Comparison of ENCODE assay signal across 8 cellular contexts in genomic region chr6:45421700-45422540, GRCh38. TPM values are rescaled to one million over a fixed set of nuclear protein-coding genes. Genes with fewer than 3 reads are reported as not detected.
DNase-seq lines count a peak whose midpoint lies in the region; TF ChIP-seq lines count a peak whose summit lies in the region.

No MANE protein-coding gene starts in this region.

- H3K36me3 ChIP-seq in neural progenitor cell (no peaks in the 10 kb centered on the region), tibial artery (no peaks in the 10 kb centered on the region)

- H3F3A ChIP-seq in neural progenitor cell (ENCODE audit: low read depth): peaks cover 5% of the 10 kb centered on the region

- intact Hi-C loops in tibial artery (cut with DNase I; ENCODE audit: low total_unique reads): loop anchor here (5.0 kb wide), 1 partner anchor 45 kb away; the partner anchor contains the start of gene SUPT3H

- no peaks in the 10 kb centered on the region for H3K36me3 Mint-ChIP-seq in neural progenitor cell

- no peaks in the 10 kb centered on the region for H3K9me3 Mint-ChIP-seq in neural progenitor cell

- H3K4me3 ChIP-seq in neural progenitor cell (peak overlapping the region; percentile 63), tibial artery (peak overlapping the region; percentile 52 to 59)

- peak overlapping the region; percentile 94 for H3K4me2 ChIP-seq in neural progenitor cell

- H3K9ac ChIP-seq in neural progenitor cell: no peak overlapping the region

- H3K27ac Mint-ChIP-seq in neural progenitor cell: no peak overlapping the region

- H3K9me3 ChIP-seq in neural progenitor cell (ENCODE audit: low read depth) (no peaks in the 10 kb centered on the region), tibial artery (no peaks in the 10 kb centered on the region)

- H3K27ac ChIP-seq in neural progenitor cell (no peak overlapping the region), tibial artery (peak overlapping the region; percentile 45 to 58)

- H3K79me2 ChIP-seq in neural progenitor cell (ENCODE audit: low read depth): no peaks in the 10 kb centered on the region

- peaks cover 17% of the 10 kb centered on the region for H3K4me1 ChIP-seq in neural progenitor cell
- H3K4me1 ChIP-seq in tibial artery: peaks cover 0 to 51% (median 34%) of the 10 kb centered on the region in 4 donors

- DNase-seq in AML-193 (lab: John Stamatoyannopoulos, UW) (peak; percentile 54 to 57), HCEC 1CT (peak; percentile 78), RPMI7951 (ENCODE audit: low read depth) (peak; percentile 85), germinal center (ENCODE audit: low spot score) (peak; percentile 40), neural progenitor cell (ENCODE audit: low spot score) (peak; percentile 80), tibial artery (peak; percentile 42 to 80), NCI-H2107 treated with DMSO at 0.1 percent for 48 hours (lab: John Stamatoyannopoulos, UW; ENCODE audit: unreplicated experiment) (no peak)
- peak; percentile 68 for DNase-seq in activated naive CD4-positive, alpha-beta T cell treated with Interleukin-2 at 50 U/mL for 16 hours

- H2AFZ ChIP-seq in neural progenitor cell (replicated peaks): peak overlapping the region; percentile 93

- peaks cover 25% of the 10 kb centered on the region for H3K4me1 Mint-ChIP-seq in neural progenitor cell

- TF ChIP-seq CTCF in neural progenitor cell (IDR thresholded peaks at IDR 0.05) (peak; percentile 11), tibial artery (IDR thresholded peaks at IDR 0.05) (no peak)

- peaks cover 54% of the 10 kb centered on the region for H3K27me3 Mint-ChIP-seq in neural progenitor cell (ENCODE audit: insufficient read depth, low read depth)

- H3K27me3 ChIP-seq in neural progenitor cell (peaks cover 100% of the 10 kb centered on the region), tibial artery (peaks cover 0 to 69% of the 10 kb centered on the region in 2 donors)

- H4K20me1 ChIP-seq in neural progenitor cell (ENCODE audit: low read depth): peaks cover 9% of the 10 kb centered on the region

- peak overlapping the region; percentile 93 for H3K4me3 Mint-ChIP-seq in neural progenitor cell

RNA-seq across cellular contexts. Expression of gene SUPT3H, which starts 44.2 kb away (rescaled TPM):
- total RNA-seq in RPMI7951 (2014; rRNA removed; shearing (Covaris generic)): 7.7 and 9.7 TPM in 2 replicates
- total RNA-seq in neural progenitor cell (ENCODE audit: low replicate concordance): 16.3 and 22.5 TPM in 2 replicates
